In genomic region chr5:39191216-39191615, GRCh38 we compare ENCODE assay signal across 12 cellular contexts. TPM values are rescaled to one million over a fixed set of nuclear protein-coding genes. Genes with fewer than 3 reads are reported as not detected.
DNase-seq lines count a peak whose midpoint lies in the region; ATAC-seq and TF ChIP-seq lines count a peak whose summit lies in the region.
"Had no signal": no experiment of that assay in that cellular context is flagged by ENCODE, and none has a peak within 500 bp of the region (broad histone marks: within the 10 kb centered on the region; RNA-seq: fewer than 3 reads in every experiment).

No MANE protein-coding gene starts in this region.

- peaks cover 19% of the 10 kb centered on the region for H3K36me3 ChIP-seq in CD4-positive, CD25-positive, alpha-beta regulatory T cell (ENCODE audit: control insufficient read depth, insufficient read depth, low read length)
- H3K36me3 ChIP-seq in transverse colon, result no peaks in the 10 kb centered on the region
- H3K36me3 ChIP-seq in BE2C, result no peaks in the 10 kb centered on the region
- no peaks in the 10 kb centered on the region for H3K36me3 ChIP-seq in hepatocyte (replicated peaks; ENCODE audit: insufficient read depth, low read depth)

- H3K4me3 ChIP-seq in CD4-positive, CD25-positive, alpha-beta regulatory T cell (ENCODE audit: low read depth, low read length), result peak overlapping the region; percentile 73
- H3K4me3 ChIP-seq in dorsolateral prefrontal cortex, result peak overlapping the region in 35 of 59 donors; percentile 1 to 46 (median 22)
- H3K4me3 ChIP-seq in transverse colon, result no peak overlapping the region
- no peak overlapping the region for H3K4me3 ChIP-seq in BE2C (ENCODE audit: low read depth, low read length)
- no peak overlapping the region for H3K4me3 ChIP-seq in hepatocyte

- DNase-seq in CD4-positive, CD25-positive, alpha-beta regulatory T cell, result peak in 2 of 3 donors; percentile 66 to 67
- peak; percentile 10 for DNase-seq in MV-4-11 (lab: John Stamatoyannopoulos, UW)
- peak in 2 of 10 donors; percentile 23 to 55 for DNase-seq in dorsolateral prefrontal cortex
- no peak for DNase-seq in transverse colon
- no peak for DNase-seq in BE2C
- no peak for DNase-seq in hepatocyte (ENCODE audit: low spot score)
- DNase-seq: Caco-2, SW 1271 had no signal

- peak in 2 of 56 donors; percentile 5 to 15 for TF ChIP-seq CTCF in dorsolateral prefrontal cortex (IDR thresholded peaks at IDR 0.05 in 54 of 56, conservative IDR thresholded peaks at IDR 0.05 in 2 of 56; ENCODE audit: low read depth in 1 of 56, partially characterized antibody in 56 of 56)
- no peak for TF ChIP-seq CTCF in transverse colon (IDR thresholded peaks at IDR 0.05)
- TF ChIP-seq CTCF in BE2C (IDR thresholded peaks at IDR 0.05; ENCODE audit: low read depth, low read length), result no peak
- TF ChIP-seq CTCF in hepatocyte (IDR thresholded peaks at IDR 0.05; ENCODE audit: poor library complexity), result no peak

- peak overlapping the region; percentile 96 to 100 (median 98) for H3K27ac Mint-ChIP-seq in CD4-positive, CD25-positive, alpha-beta regulatory T cell

- no peaks in the 10 kb centered on the region for H3K9me3 Mint-ChIP-seq in CD4-positive, CD25-positive, alpha-beta regulatory T cell

- peak overlapping the region; percentile 78 to 92 (median 84) for H3K4me3 Mint-ChIP-seq in CD4-positive, CD25-positive, alpha-beta regulatory T cell

- in situ Hi-C loops in transverse colon (cut with MboI; ENCODE audit: low pct_ligation_motif_present in 1 of 4, low pct_unique_long_range_greater_than_20kb in 1 of 4, low sequenced_read_pairs in 3 of 4), result no loop called here

- H3K27ac ChIP-seq in CD4-positive, CD25-positive, alpha-beta regulatory T cell (ENCODE audit: insufficient read depth, low read length, poor library complexity, severe bottlenecking), result peak overlapping the region; percentile 84
- H3K27ac ChIP-seq in dorsolateral prefrontal cortex, result peak overlapping the region in 41 of 59 donors; percentile 6 to 76 (median 43)
- peak overlapping the region in 2 of 4 donors; percentile 23 to 24 for H3K27ac ChIP-seq in transverse colon
- no peak overlapping the region for H3K27ac ChIP-seq in hepatocyte

- ATAC-seq in CD4-positive, CD25-positive, alpha-beta regulatory T cell (ENCODE audit: low read depth in 2 of 2), result peak; percentile 41 to 48
- ATAC-seq in GM21367 (IDR thresholded peaks at IDR 0.05; ENCODE audit: unreplicated experiment) (peak; percentile 80), GM19452 (IDR thresholded peaks at IDR 0.05; ENCODE audit: unreplicated experiment) (no peak)

- whole genome bisulfite sequencing in transverse colon (ENCODE audit: low coverage in 1 of 2), 2 donors, result 22 to 36% methylated on average over 6 of the region's 6 CpGs
- 59% methylated on average over 6 of the region's 6 CpGs for WGBS in hepatocyte (ENCODE audit: low lambda C conversion rate, missing lambda C conversion rate)

- intact Hi-C loops in dorsolateral prefrontal cortex (cut with DNase I) (loop anchor here in 1 of 2 donors (5.0 kb wide), 1 partner anchor 44 kb away; no protein-coding TSS in a partner anchor), transverse colon (cut with DNase I; ENCODE audit: low total_unique reads) (no loop called here)

- H2AFZ ChIP-seq in hepatocyte, result no peak overlapping the region

- peaks cover 39% of the 10 kb centered on the region for H3K36me3 Mint-ChIP-seq in CD4-positive, CD25-positive, alpha-beta regulatory T cell

- peaks cover 97% of the 10 kb centered on the region for H3K4me1 ChIP-seq in CD4-positive, CD25-positive, alpha-beta regulatory T cell (ENCODE audit: control insufficient read depth, insufficient read depth, low read length, poor library complexity, severe bottlenecking)
- peaks cover 0 to 7% (median 0%) of the 10 kb centered on the region in 4 donors for H3K4me1 ChIP-seq in transverse colon
- no peaks in the 10 kb centered on the region for H3K4me1 ChIP-seq in BE2C
- H3K4me1 ChIP-seq in hepatocyte (ENCODE audit: insufficient read depth), result no peaks in the 10 kb centered on the region

- H3K4me1 Mint-ChIP-seq in CD4-positive, CD25-positive, alpha-beta regulatory T cell, result peaks cover 55 to 98% (median 88%) of the 10 kb centered on the region in 4 donors

- no peaks in the 10 kb centered on the region for H3K27me3 ChIP-seq in CD4-positive, CD25-positive, alpha-beta regulatory T cell (ENCODE audit: control insufficient read depth, insufficient read depth, low read length)
- no peaks in the 10 kb centered on the region for H3K27me3 ChIP-seq in dorsolateral prefrontal cortex
- no peaks in the 10 kb centered on the region for H3K27me3 ChIP-seq in transverse colon
- peaks cover 26% of the 10 kb centered on the region for H3K27me3 ChIP-seq in BE2C
- no peaks in the 10 kb centered on the region for H3K27me3 ChIP-seq in hepatocyte

- no peak for TF ChIP-seq EP300 in transverse colon (IDR thresholded peaks at IDR 0.05; ENCODE audit: low read depth)

- H3K9me2 ChIP-seq in hepatocyte (replicated peaks; ENCODE audit: insufficient read depth), result no peaks in the 10 kb centered on the region

- H3K4me2 ChIP-seq in hepatocyte, result no peak overlapping the region

- H4K20me1 ChIP-seq in hepatocyte (ENCODE audit: insufficient read depth, poor library complexity, severe bottlenecking), result no peaks in the 10 kb centered on the region

- H3K79me2 ChIP-seq in hepatocyte, result no peaks in the 10 kb centered on the region

- no peaks in the 10 kb centered on the region for H3K27me3 Mint-ChIP-seq in CD4-positive, CD25-positive, alpha-beta regulatory T cell

- no peaks in the 10 kb centered on the region for H3K9me3 ChIP-seq in CD4-positive, CD25-positive, alpha-beta regulatory T cell (ENCODE audit: control insufficient read depth in 2 of 2, low read length in 2 of 2)
- H3K9me3 ChIP-seq in transverse colon (no peaks in the 10 kb centered on the region), BE2C (no peaks in the 10 kb centered on the region), hepatocyte (ENCODE audit: low read depth) (no peaks in the 10 kb centered on the region)
- H3K9me3 ChIP-seq: Caco-2 had no signal

- no peak for TF ChIP-seq POLR2A in transverse colon (IDR thresholded peaks at IDR 0.05)

RNA-seq across cellular contexts. Expression of gene FYB1, which starts 28.1 kb away (rescaled TPM):
- 639 TPM for total RNA-seq in CD4-positive, CD25-positive, alpha-beta regulatory T cell
- polyA plus RNA-seq in CD4-positive, CD25-positive, alpha-beta regulatory T cell, result 100 to 1,000 TPM; 197 to 254 (median 226) TPM
- 10 to 100 TPM in 81 of 120 experiments, 1 to 10 TPM in 39; 2.2 to 46.5 (median 12.0) TPM for total RNA-seq in dorsolateral prefrontal cortex
- total RNA-seq in transverse colon, result 10 to 100 TPM in 2 of 4 donors, 1 to 10 TPM in 2; 6.4 to 38.5 (median 17.5) TPM
- not detected for polyA plus RNA-seq in BE2C (2012; ENCODE audit: insufficient read depth, insufficient read length, low read depth)
- 2.4 and 2.6 TPM in 2 replicates for total RNA-seq in hepatocyte
- 1.1 and 1.2 TPM in 2 replicates for polyA plus RNA-seq in hepatocyte
- total RNA-seq: epithelial cell of proximal tubule, lung microvascular endothelial cell had no signal

Comparison
In these comparisons a context has a peak if more than half of its experiments do, and no peak if none do; other contexts are left out.
1. DNase-seq: peak in CD4-positive, CD25-positive, alpha-beta regulatory T cell (2 of 3) and MV-4-11 (single experiment); none in transverse colon (single experiment), BE2C (single experiment) and hepatocyte (single experiment).
2. H3K4me3 ChIP-seq: peak in CD4-positive, CD25-positive, alpha-beta regulatory T cell (single experiment) and dorsolateral prefrontal cortex (35 of 59); none in transverse colon (0 of 4), BE2C (single experiment) and hepatocyte (single experiment).
3. RNA of gene FYB1, which starts 28.1 kb away (total RNA-seq): 639 TPM in CD4-positive, CD25-positive, alpha-beta regulatory T cell (single experiment); 6.4 to 38.5 TPM in transverse colon, 2.2 to 46.5 TPM in dorsolateral prefrontal cortex and 2.4 to 2.6 TPM in hepatocyte; every median in the first group is over 10 times any median in the second.